Comparison of ENCODE assay signal across 29 cellular contexts in the genomic region with DNA sequence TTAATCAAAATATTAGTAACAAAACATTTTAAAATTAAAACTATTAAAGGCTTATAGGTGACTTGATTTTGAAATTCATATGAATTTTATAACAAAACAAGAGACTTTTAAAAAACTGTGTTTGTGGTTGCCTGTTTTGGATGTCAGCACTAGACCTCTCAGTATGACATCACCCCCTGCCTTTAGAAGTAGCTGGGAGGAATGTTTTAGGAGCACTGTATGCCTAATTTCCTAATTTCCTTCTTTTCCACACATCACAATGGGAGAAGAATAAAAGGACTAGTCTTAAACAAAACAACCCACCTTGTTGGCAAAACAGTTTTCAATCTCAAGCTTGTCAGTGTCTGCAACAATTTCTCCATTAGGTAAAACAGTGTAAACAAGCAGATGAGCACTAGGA. TPM values are rescaled to one million over a fixed set of nuclear protein-coding genes. Genes with fewer than 3 reads are reported as not detected.
"Had no signal": no experiment of that assay in that cellular context is flagged by ENCODE, and none has a peak within 500 bp of the region (broad histone marks: within the 10 kb centered on the region; RNA-seq: fewer than 3 reads in every experiment).

No MANE protein-coding gene starts in this region.

- H3K36me3 Mint-ChIP-seq: brain had no signal

- H3K27ac Mint-ChIP-seq: activated B cell treated with CpG ODN at 0.5 μM for 24 hours; activated CD4-positive, alpha-beta memory T cell treated with anti-CD3 and anti-CD28 coated beads, Interleukin-2, amount 10 ng/mL, durations not matched to agents 7 days and 5 days; activated CD4-positive, alpha-beta T cell treated with anti-CD3 and anti-CD28 coated beads, Interleukin-2, amount 10 ng/mL, durations not matched to agents 7 days and 5 days; activated naive CD4-positive, alpha-beta T cell treated with anti-CD3 and anti-CD28 coated beads for 36 hours; activated naive CD8-positive, alpha-beta T cell; activated T-helper 17 cell treated with anti-CD3 and anti-CD28 coated beads, Interleukin-2, amount 50 U/mL, for 72 hours; brain; T-helper 17 cell had no signal

- ATAC-seq: activated T-helper 17 cell treated with anti-CD3 and anti-CD28 coated beads, Interleukin-2, amount 50 U/mL, for 72 hours; T-helper 17 cell had no signal

- DNase-seq: activated B cell treated with CpG ODN at 0.5 μM for 24 hours; activated CD4-positive, alpha-beta memory T cell treated with anti-CD3 and anti-CD28 coated beads, Interleukin-2, amount 10 ng/mL, durations not matched to agents 7 days and 5 days; activated CD4-positive, alpha-beta T cell treated with anti-CD3 and anti-CD28 coated beads, Interleukin-2, amount 10 ng/mL, durations not matched to agents 7 days and 5 days; activated gamma-delta T cell; activated naive CD4-positive, alpha-beta T cell treated with anti-CD3 and anti-CD28 coated beads for 36 hours; activated T-cell treated with anti-CD3 and anti-CD28 coated beads for 4 hours; activated T-cell treated with anti-CD3 and anti-CD28 coated beads, Interleukin-2, amount 50 U/mL, for 48 hours; amygdala; KG1; NCI-H1092; NCI-H1436; NCI-H187; NCI-H2081; NCI-H510A treated with DMSO at 0.1 percent for 48 hours; NCI-H69; NK-92 treated with Interleukin-12 subunit alpha and Interleukin-12 subunit beta, amount 100 ng/mL, for 24 hours; Peyer's patch; Right ventricle myocardium superior; SJCRH30; T-helper 17 cell; T-helper 9 cell had no signal

- FAIRE-seq: astrocyte had no signal

- H3K4me3 Mint-ChIP-seq: activated B cell treated with CpG ODN at 0.5 μM for 24 hours; activated CD4-positive, alpha-beta memory T cell treated with anti-CD3 and anti-CD28 coated beads, Interleukin-2, amount 10 ng/mL, durations not matched to agents 7 days and 5 days; activated CD4-positive, alpha-beta T cell treated with anti-CD3 and anti-CD28 coated beads, Interleukin-2, amount 10 ng/mL, durations not matched to agents 7 days and 5 days; activated naive CD4-positive, alpha-beta T cell treated with anti-CD3 and anti-CD28 coated beads for 36 hours; activated naive CD8-positive, alpha-beta T cell; activated T-helper 17 cell treated with anti-CD3 and anti-CD28 coated beads, Interleukin-2, amount 50 U/mL, for 72 hours; brain; T-helper 17 cell had no signal

- H3K9me3 ChIP-seq: Peyer's patch, SJCRH30 had no signal

- H3K36me3 ChIP-seq: Peyer's patch, SJCRH30 had no signal

- H3K4me1 Mint-ChIP-seq: activated B cell treated with CpG ODN at 0.5 μM for 24 hours; activated T-helper 17 cell treated with anti-CD3 and anti-CD28 coated beads, Interleukin-2, amount 50 U/mL, for 72 hours; brain; T-helper 17 cell had no signal

- H3K4me3 ChIP-seq: Peyer's patch, SJCRH30 had no signal

- H3K27me3 Mint-ChIP-seq: activated T-helper 17 cell treated with anti-CD3 and anti-CD28 coated beads, Interleukin-2, amount 50 U/mL, for 72 hours; brain; T-helper 17 cell had no signal

- H3K27me3 ChIP-seq: Peyer's patch, SJCRH30 had no signal

- H3K27ac ChIP-seq: Peyer's patch, RWPE1, SJCRH30 had no signal

- H3K9me3 Mint-ChIP-seq: activated CD4-positive, alpha-beta memory T cell treated with anti-CD3 and anti-CD28 coated beads, Interleukin-2, amount 10 ng/mL, durations not matched to agents 7 days and 5 days; activated CD4-positive, alpha-beta T cell treated with anti-CD3 and anti-CD28 coated beads, Interleukin-2, amount 10 ng/mL, durations not matched to agents 7 days and 5 days; activated naive CD4-positive, alpha-beta T cell treated with anti-CD3 and anti-CD28 coated beads for 36 hours; activated T-helper 17 cell treated with anti-CD3 and anti-CD28 coated beads, Interleukin-2, amount 50 U/mL, for 72 hours had no signal

- H3K4me1 ChIP-seq: Peyer's patch, SJCRH30 had no signal

RNA-seq across cellular contexts. Expression of gene PZP, which starts 48.1 kb away (rescaled TPM):
- total RNA-seq: activated B cell treated with CpG ODN at 0.5 μM for 24 hours; activated CD4-positive, alpha-beta memory T cell treated with anti-CD3 and anti-CD28 coated beads, Interleukin-2, amount 10 ng/mL, durations not matched to agents 7 days and 5 days; activated CD4-positive, alpha-beta T cell treated with anti-CD3 and anti-CD28 coated beads, Interleukin-2, amount 10 ng/mL, durations not matched to agents 7 days and 5 days; activated CD8-positive, alpha-beta memory T cell treated with anti-CD3 and anti-CD28 coated beads for 36 hours; activated naive CD4-positive, alpha-beta T cell treated with anti-CD3 and anti-CD28 coated beads for 36 hours; activated T-helper 17 cell treated with anti-CD3 and anti-CD28 coated beads, Interleukin-2, amount 50 U/mL, for 72 hours; astrocyte; LHCN-M2; MCF 10A; Peyer's patch; SJCRH30; T-helper 17 cell had no signal
